ENCODE assay signal across 7 cellular contexts in the genomic region with DNA sequence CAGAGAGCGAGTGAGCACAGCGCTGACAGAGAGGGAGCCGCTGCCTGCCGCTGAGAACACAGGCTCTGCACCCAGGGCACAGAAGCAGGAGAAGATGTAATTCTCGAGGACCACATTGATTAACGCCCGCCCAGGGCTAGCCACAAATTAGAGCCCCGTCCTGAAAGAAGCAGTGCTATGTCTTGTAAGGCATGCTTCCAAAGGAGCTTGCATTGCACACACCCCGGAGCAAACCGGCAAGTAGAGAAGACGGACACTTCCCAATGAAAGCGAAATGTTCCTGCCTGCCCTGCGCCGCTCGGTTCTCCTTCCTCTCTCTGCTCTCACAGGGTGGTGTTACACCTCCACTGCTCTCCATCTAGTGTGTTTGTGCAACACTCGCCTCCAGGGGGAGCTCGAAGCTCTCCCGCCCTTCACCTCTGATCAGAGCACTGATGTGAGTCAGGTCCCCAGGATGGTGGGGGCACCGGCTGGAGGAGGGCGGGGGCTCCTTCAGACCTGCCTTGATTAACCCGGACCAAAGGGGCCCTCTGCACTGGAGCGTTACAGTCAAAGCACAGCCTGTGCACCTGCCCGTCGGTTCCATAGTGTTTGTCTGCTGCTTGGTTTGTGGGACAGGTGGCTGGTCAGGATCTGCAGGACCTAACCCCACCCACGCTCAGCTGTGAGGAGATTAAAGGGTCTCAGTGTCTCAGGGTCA.
A peak's percentile ranks its signal among the peaks of the same experiment; 100 is the strongest.
DNase-seq lines count a peak whose midpoint lies in the region; ATAC-seq and TF ChIP-seq lines count a peak whose summit lies in the region.

No MANE protein-coding gene starts in this region.

- H3K4me1 ChIP-seq in iPS-20b (ENCODE audit: insufficient read depth, low read length): no peaks in the 10 kb centered on the region; the same call in 1 of the 2 replicates

- DNase-seq in NB4 (ENCODE audit: low read depth) (peak; percentile 50), SK-N-DZ (ENCODE audit: low spot score) (peak; percentile 79)
- peak; percentile 39 for DNase-seq in activated naive CD8-positive, alpha-beta T cell treated with anti-CD3 and anti-CD28 coated beads, Interleukin-2, amount 50 U/mL, for 16 hours (ENCODE audit: low read depth, low spot score)
- DNase-seq in stimulated activated CD4-positive, alpha-beta T cell treated with anti-CD3 and anti-CD28 coated beads, Interleukin-1b, Interleukin-23, amount 100 ng/mL, for 1 hour (ENCODE audit: low read depth in 2 of 2): peak; percentile 13 to 37

- TF ChIP-seq POLR2A in NB4 (IDR thresholded peaks at IDR 0.05; ENCODE audit: extremely low read depth, insufficient read length): no peak

- no peaks in the 10 kb centered on the region for H3K36me3 ChIP-seq in iPS-20b (ENCODE audit: insufficient read depth, low read depth, low read length)

- H3K27ac ChIP-seq in iPS-20b (ENCODE audit: low read length): no peak overlapping the region

- H3K4me3 ChIP-seq in NB4 (ENCODE audit: low read depth, low read length): no peak overlapping the region
- H3K4me3 ChIP-seq in iPS-20b (ENCODE audit: low read length): peak overlapping the region; percentile 80

- TF ChIP-seq CTCF in NB4 (IDR thresholded peaks at IDR 0.05; ENCODE audit: low read depth, low read length): peak; percentile 71

- H3K27me3 ChIP-seq in iPS-20b (ENCODE audit: insufficient read depth, low read length): peaks cover 38% of the 10 kb centered on the region

- ATAC-seq in GM18502 (IDR thresholded peaks at IDR 0.05; ENCODE audit: poor library complexity, unreplicated experiment): peak; percentile 98
- peak; percentile 93 for ATAC-seq in HG02678 (IDR thresholded peaks at IDR 0.05; ENCODE audit: unreplicated experiment)

- no peaks in the 10 kb centered on the region for H3K9me3 ChIP-seq in iPS-20b (ENCODE audit: insufficient read depth, low read depth, low read length)

- no peak overlapping the region for H3K9ac ChIP-seq in iPS-20b (ENCODE audit: low read depth, low read length)

Comparison
In these comparisons a context has a peak if more than half of its experiments do, and no peak if none do; other contexts are left out.
1. DNase-seq: peak in every context shown above with its lines; median percentile 79 in SK-N-DZ; 50 in NB4; 39 in activated naive CD8-positive, alpha-beta T cell treated with anti-CD3 and anti-CD28 coated beads, Interleukin-2, amount 50 U/mL, for 16 hours; 25 in stimulated activated CD4-positive, alpha-beta T cell treated with anti-CD3 and anti-CD28 coated beads, Interleukin-1b, Interleukin-23, amount 100 ng/mL, for 1 hour.